Comparison of ENCODE assay signal across 23 cellular contexts in the genomic region with DNA sequence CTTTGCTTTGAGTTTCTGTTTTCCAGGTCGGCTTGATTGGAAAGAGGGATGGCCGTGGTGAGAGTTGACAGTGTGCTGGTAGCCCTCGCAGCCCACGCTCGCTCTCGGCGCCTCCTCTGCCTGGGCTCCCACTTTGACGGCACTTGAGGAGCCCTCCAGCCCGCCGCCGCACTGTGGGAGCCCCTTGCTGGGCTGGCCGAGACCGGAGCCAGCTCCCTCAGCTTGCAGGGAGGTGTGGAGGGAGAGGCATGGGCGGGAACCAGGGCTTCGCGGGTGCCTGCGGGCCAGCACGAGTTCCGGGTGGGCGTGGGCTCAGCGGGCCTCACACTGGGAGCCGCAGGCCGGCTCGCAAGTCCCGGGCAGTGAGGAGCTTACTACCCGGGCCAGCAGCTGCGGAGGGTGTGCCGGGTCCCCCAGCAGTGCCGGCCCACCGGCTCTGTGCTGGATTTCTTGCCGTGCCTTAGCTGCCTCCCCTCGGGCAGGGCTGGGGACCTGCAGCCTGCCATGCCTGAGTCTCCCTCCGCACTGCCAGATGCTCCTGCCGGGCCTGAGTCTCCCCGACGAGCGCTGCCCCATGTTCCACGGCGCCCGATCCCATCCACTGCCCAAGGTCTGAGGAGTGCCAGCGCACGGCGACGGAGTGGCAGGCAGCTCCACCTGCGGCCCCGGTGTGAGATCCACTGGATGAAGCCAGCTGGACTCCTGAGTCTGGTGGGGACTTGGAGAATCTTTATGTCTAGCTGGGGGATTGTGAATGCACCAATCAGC.
A peak's percentile ranks its signal among the peaks of the same experiment; 100 is the strongest.
DNase-seq lines count a peak whose midpoint lies in the region; ATAC-seq, FAIRE-seq and TF ChIP-seq lines count a peak whose summit lies in the region.
"Had no signal": no experiment of that assay in that cellular context is flagged by ENCODE, and none has a peak within 500 bp of the region (broad histone marks: within the 10 kb centered on the region; RNA-seq: fewer than 3 reads in every experiment).

No MANE protein-coding gene starts in this region.

- H3K27me3 Mint-ChIP-seq in neural crest cell (ENCODE audit: low read depth) (no peaks in the 10 kb centered on the region), type B pancreatic cell (no peaks in the 10 kb centered on the region)

- H3K4me1 ChIP-seq in left ventricle myocardium inferior (no peaks in the 10 kb centered on the region), kidney (ENCODE audit: control insufficient read depth in 1 of 2, insufficient read depth in 1 of 2, low read depth in 1 of 2, low read length in 2 of 2) (peaks cover 0 to 10% of the 10 kb centered on the region in 2 donors)
- H3K4me1 ChIP-seq: Peyer's patch had no signal

- FAIRE-seq in kidney (lab: Jason Lieb, UNC) = no peak
- FAIRE-seq in H54 (lab: Jason Lieb, UNC) = no peak
- FAIRE-seq: G401.6, GM12892 had no signal

- DNase-seq in Right ventricle myocardium inferior (ENCODE audit: missing footprints) = peak; percentile 64
- DNase-seq in left ventricle myocardium inferior = no peak
- peak; percentile 74 for DNase-seq in kidney
- no peak for DNase-seq in neural crest cell (ENCODE audit: low read depth, low spot score)
- DNase-seq in type B pancreatic cell (ENCODE audit: extremely low spot score, unreplicated experiment) = no peak
- DNase-seq in H54 (ENCODE audit: insufficient read length, low spot score) = no peak
- no peak for DNase-seq in stimulated activated CD4-positive, alpha-beta T cell treated with anti-CD3 and anti-CD28 coated beads, Interleukin-12 subunit alpha, Interleukin-12 subunit beta, amount 100 ng/mL, for 4 hours
- DNase-seq: CD8-positive, alpha-beta T cell; DMS153; HCEC 1CT; Kasumi-1; NCI-H1694 treated with DMSO at 0.1 percent for 48 hours; NCI-H2081 treated with DMSO at 0.1 percent for 48 hours; NCI-H2171 treated with DMSO at 0.1 percent for 48 hours; NCI-H524 treated with DMSO at 0.1 percent for 48 hours; NCI-H82; Peyer's patch; Right ventricle myocardium superior had no signal

- H3K9me3 ChIP-seq in left ventricle myocardium inferior (replicated peaks) = peaks cover 3% of the 10 kb centered on the region
- H3K9me3 ChIP-seq in kidney (ENCODE audit: control insufficient read depth in 1 of 2, low read length in 2 of 2) = no peaks in the 10 kb centered on the region
- H3K9me3 ChIP-seq: Peyer's patch had no signal

- peak overlapping the region; percentile 92 for H3K4me3 Mint-ChIP-seq in neural crest cell
- peak overlapping the region; percentile 86 for H3K4me3 Mint-ChIP-seq in type B pancreatic cell
- H3K4me3 Mint-ChIP-seq: CD8-positive, alpha-beta T cell had no signal

- H3K27ac Mint-ChIP-seq in neural crest cell (ENCODE audit: unreplicated experiment) (no peak overlapping the region), type B pancreatic cell (no peak overlapping the region)
- H3K27ac Mint-ChIP-seq: CD8-positive, alpha-beta T cell had no signal

- no peaks in the 10 kb centered on the region for H3K36me3 Mint-ChIP-seq in neural crest cell (ENCODE audit: low read depth)
- H3K36me3 Mint-ChIP-seq in type B pancreatic cell = no peaks in the 10 kb centered on the region
- H3K36me3 Mint-ChIP-seq: CD8-positive, alpha-beta T cell had no signal

- H3K27ac ChIP-seq in left ventricle myocardium inferior (replicated peaks) (no peak overlapping the region), kidney (ENCODE audit: low read depth in 2 of 2, low read length in 2 of 2) (no peak overlapping the region)
- H3K27ac ChIP-seq: 22Rv1; BLaER1 treated with 17β-estradiol and CSF1 and Interleukin-3, amounts not matched to agents 10 nM and 100 nM; Peyer's patch had no signal

- intact Hi-C loops in Right ventricle myocardium inferior (cut with DNase I) = no loop called here
- intact Hi-C loops in left ventricle myocardium inferior (cut with micrococcal nuclease) = no loop called here
- intact Hi-C loops in kidney (cut with DNase I) = no loop called here

- TF ChIP-seq CTCF in left ventricle myocardium inferior (IDR thresholded peaks at IDR 0.05; ENCODE audit: borderline replicate concordance) = no peak
- no peak for TF ChIP-seq CTCF in kidney (IDR thresholded peaks at IDR 0.05; ENCODE audit: borderline replicate concordance, extremely low read depth, insufficient read depth)
- no peak for TF ChIP-seq CTCF in neural crest cell (conservative IDR thresholded peaks at IDR 0.05)
- no peak for TF ChIP-seq CTCF in type B pancreatic cell (conservative IDR thresholded peaks at IDR 0.05)

- H3K4me1 Mint-ChIP-seq in neural crest cell (peaks cover 31% of the 10 kb centered on the region), type B pancreatic cell (ENCODE audit: unreplicated experiment) (peaks cover 27% of the 10 kb centered on the region)

- no peak overlapping the region for H3K9ac ChIP-seq in kidney (ENCODE audit: low read length in 2 of 2)
- H3K9ac ChIP-seq: BLaER1 treated with 17β-estradiol and CSF1 and Interleukin-3, amounts not matched to agents 10 nM and 100 nM had no signal

- no peaks in the 10 kb centered on the region for H3K27me3 ChIP-seq in left ventricle myocardium inferior (ENCODE audit: low read depth)
- H3K27me3 ChIP-seq: BLaER1 treated with 17β-estradiol and CSF1 and Interleukin-3, amounts not matched to agents 10 nM and 100 nM; Peyer's patch had no signal

- H3K4me3 ChIP-seq in left ventricle myocardium inferior (no peak overlapping the region), kidney (ENCODE audit: low read length in 2 of 2) (no peak overlapping the region)
- H3K4me3 ChIP-seq: BLaER1 treated with 17β-estradiol and CSF1 and Interleukin-3, amounts not matched to agents 10 nM and 100 nM; Peyer's patch had no signal

- H3K9me3 Mint-ChIP-seq in neural crest cell (no peaks in the 10 kb centered on the region), type B pancreatic cell (no peaks in the 10 kb centered on the region)

- no peaks in the 10 kb centered on the region for H3K36me3 ChIP-seq in left ventricle myocardium inferior
- no peaks in the 10 kb centered on the region for H3K36me3 ChIP-seq in kidney (ENCODE audit: control insufficient read depth in 1 of 2, insufficient read depth in 2 of 2, low read length in 2 of 2)
- H3K36me3 ChIP-seq: Peyer's patch had no signal

- TF ChIP-seq POLR2A in H54 (IDR thresholded peaks at IDR 0.05; ENCODE audit: low read depth, low read length) = no peak

- no peak for ATAC-seq in Right ventricle myocardium inferior
- ATAC-seq in GM18861 (IDR thresholded peaks at IDR 0.05; ENCODE audit: unreplicated experiment) = no peak
- ATAC-seq: CD8-positive, alpha-beta T cell had no signal

Comparison
In these comparisons a context has a peak if more than half of its experiments do, and no peak if none do; other contexts are left out.
1. DNase-seq: peak in Right ventricle myocardium inferior (single experiment) and kidney (single experiment); none in left ventricle myocardium inferior (single experiment), neural crest cell (single experiment), type B pancreatic cell (single experiment), H54 (single experiment) and stimulated activated CD4-positive, alpha-beta T cell treated with anti-CD3 and anti-CD28 coated beads, Interleukin-12 subunit alpha, Interleukin-12 subunit beta, amount 100 ng/mL, for 4 hours (single experiment).